29 cellular contexts compared by ENCODE assay signal in genomic region chr3:121436074-121436473, GRCh38.
"Had no signal": no experiment of that assay in that cellular context is flagged by ENCODE, and none has a peak within 500 bp of the region (broad histone marks: within the 10 kb centered on the region; RNA-seq: fewer than 3 reads in every experiment).

No MANE protein-coding gene starts in this region.

- ATAC-seq: activated naive CD4-positive, alpha-beta T cell treated with anti-CD3 and anti-CD28 coated beads, Interleukin-2, amount 50 U/mL, for 72 hours; activated T-cell treated with anti-CD3 and anti-CD28 coated beads, Interleukin-2, amount 50 U/mL, for 4 hours; body of pancreas; Panc1; WTC11 had no signal

- DNase-seq: activated CD4-positive, alpha-beta memory T cell treated with anti-CD3 and anti-CD28 coated beads for 36 hours; activated CD4-positive, alpha-beta T cell treated with anti-CD3 and anti-CD28 coated beads for 4 hours; activated CD4-positive, alpha-beta T cell treated with anti-CD3 and anti-CD28 coated beads, Interleukin-2, amount 50 U/mL, for 1 hour; activated CD4-positive, CD25-positive, alpha-beta regulatory T cell treated with anti-CD3 and anti-CD28 coated beads, Interleukin-2, amount 50 U/mL, for 72 hours; activated CD8-positive, alpha-beta memory T cell treated with anti-CD3 and anti-CD28 coated beads, Interleukin-2, amount 50 U/mL, for 4 hours; activated gamma-delta T cell treated with Interleukin-2 at 50 U/mL for 16 hours; activated naive CD4-positive, alpha-beta T cell treated with anti-CD3 and anti-CD28 coated beads for 36 hours; activated T-cell treated with anti-CD3 and anti-CD28 coated beads for 4 hours; activated T-cell treated with anti-CD3 and anti-CD28 coated beads, Interleukin-2, amount 50 U/mL, for 4 hours; adrenal gland; central memory CD4-positive, alpha-beta T cell; colonic mucosa; Kasumi-1; KG1; NCI-H1048; NCI-H1105 treated with DMSO at 0.1 percent for 48 hours; NCI-H1436; NCI-H1694; NCI-H1930; NCI-H2227 treated with DMSO at 0.1 percent for 48 hours; NCI-H524 treated with DMSO at 0.1 percent for 48 hours; NCI-H774; SHP77 treated with DMSO at 0.1 percent for 48 hours; SK-N-SH had no signal

- H3K27ac ChIP-seq: adrenal gland, body of pancreas, colonic mucosa, SJSA1 had no signal
